In genomic region chr3:52670621-52671521, GRCh38 we compare ENCODE assay signal across 1 cellular context.
A peak's percentile ranks its signal among the peaks of the same experiment; 100 is the strongest.
TF ChIP-seq lines count a peak whose summit lies in the region.

No MANE protein-coding gene starts in this region.

TF ChIP-seq in GM12878, 131 proteins besides CTCF, POLR2A, EP300 and RAD21 (continued from another document and continues in another):
- no peak for TF ChIP-seq SREBF2 (IDR thresholded peaks at IDR 0.05; ENCODE audit: low read length)
- no peak for TF ChIP-seq GABPA (IDR thresholded peaks at IDR 0.05; ENCODE audit: low read depth)
- no peak for TF ChIP-seq STAT1 (conservative IDR thresholded peaks at IDR 0.05)
- TF ChIP-seq NR2F1 (conservative IDR thresholded peaks at IDR 0.05) = peak; percentile 75
- no peak for TF ChIP-seq ZNF622 (IDR thresholded peaks at IDR 0.05)
- TF ChIP-seq ETV6 (conservative IDR thresholded peaks at IDR 0.05 in 1 of 2, IDR thresholded peaks at IDR 0.05 in 1 of 2; ENCODE audit: borderline replicate concordance in 1 of 2, low read depth in 1 of 2) = peak in 1 of 2 experiments; percentile 34; a peak in 1 of 4 replicates
- TF ChIP-seq ASH2L (IDR thresholded peaks at IDR 0.05; ENCODE audit: borderline replicate concordance, low read depth) = no peak
- peak; percentile 85 for TF ChIP-seq JUNB (IDR thresholded peaks at IDR 0.05)
- no peak for TF ChIP-seq MEF2B (IDR thresholded peaks at IDR 0.05; ENCODE audit: partially characterized antibody, poor library complexity, severe bottlenecking)
- TF ChIP-seq MTA3 (IDR thresholded peaks at IDR 0.05; ENCODE audit: borderline replicate concordance, low read length) = 0 out of 2 replicates have a peak, but pooled peaks have one; percentile 80
- no peak for TF ChIP-seq ZBTB11 (CRISPR knock-in tag; IDR thresholded peaks at IDR 0.05)
- TF ChIP-seq RFX5 (IDR thresholded peaks at IDR 0.05; ENCODE audit: low read depth, low read length) = no peak
- no peak for TF ChIP-seq BCLAF1 (IDR thresholded peaks at IDR 0.05)
- no peak for TF ChIP-seq SUZ12 (IDR thresholded peaks at IDR 0.05; ENCODE audit: unreplicated experiment)
- peak; percentile 66; the same call in 1 of the 2 replicates for TF ChIP-seq BMI1 (IDR thresholded peaks at IDR 0.05; ENCODE audit: borderline replicate concordance)
- no peak for TF ChIP-seq RELA (IDR thresholded peaks at IDR 0.05; ENCODE audit: borderline replicate concordance, partially characterized antibody)
- TF ChIP-seq FOXK2 (IDR thresholded peaks at IDR 0.05) = no peak
- TF ChIP-seq ATF3 (IDR thresholded peaks at IDR 0.05; ENCODE audit: borderline replicate concordance, extremely low read depth, low read depth, low read length) = no peak
- TF ChIP-seq HDAC6 (IDR thresholded peaks at IDR 0.05; ENCODE audit: unreplicated experiment) = no peak
- no peak for TF ChIP-seq NFYA (IDR thresholded peaks at IDR 0.05; ENCODE audit: borderline replicate concordance, low read depth, low read length)
- peak; percentile 41; the same call in 1 of the 2 replicates for TF ChIP-seq CREB1 (IDR thresholded peaks at IDR 0.05; ENCODE audit: low read depth)
- TF ChIP-seq MLLT1 (IDR thresholded peaks at IDR 0.05) = peak; percentile 88
- TF ChIP-seq CBX5 (IDR thresholded peaks at IDR 0.05; ENCODE audit: low read depth) = no peak
- peak; percentile 68; the same call in 1 of the 2 replicates for TF ChIP-seq BCL11A (IDR thresholded peaks at IDR 0.05; ENCODE audit: low read depth, low read length)
- TF ChIP-seq STAT3 (IDR thresholded peaks at IDR 0.05; ENCODE audit: low read depth, low read length) = no peak
- TF ChIP-seq SIN3A (IDR thresholded peaks at IDR 0.05; ENCODE audit: low read depth, low read length) = no peak
- TF ChIP-seq SUPT20H (IDR thresholded peaks at IDR 0.05; ENCODE audit: borderline replicate concordance, control insufficient read depth, low read depth, low read length) = no peak
- no peak for TF ChIP-seq TCF3 (IDR thresholded peaks at IDR 0.05; ENCODE audit: borderline replicate concordance, insufficient read depth, low read depth, low read length)
- TF ChIP-seq JUND (IDR thresholded peaks at IDR 0.05; ENCODE audit: low read depth, low read length) = 0 out of 2 replicates have a peak, but pooled peaks have one; percentile 51
- no peak for TF ChIP-seq EZH2 (IDR thresholded peaks at IDR 0.05; ENCODE audit: borderline replicate concordance, control insufficient read depth, low read depth, low read length)
- TF ChIP-seq E2F4 (IDR thresholded peaks at IDR 0.05; ENCODE audit: low read depth, low read length) = no peak
- no peak for TF ChIP-seq KLF5 (IDR thresholded peaks at IDR 0.05; ENCODE audit: partially characterized antibody)
- no peak for TF ChIP-seq ZBTB40 (IDR thresholded peaks at IDR 0.05; ENCODE audit: borderline replicate concordance)
- no peak for TF ChIP-seq MYC (IDR thresholded peaks at IDR 0.05; ENCODE audit: insufficient read depth, insufficient read length, insufficient replicate concordance, low read length, severe bottlenecking)
- TF ChIP-seq BHLHE40 (IDR thresholded peaks at IDR 0.05; ENCODE audit: borderline replicate concordance in 1 of 2, low read depth in 2 of 2, low read length in 1 of 2) = peak; percentile 30 to 53; a peak in 2 of 4 replicates
- no peak; a peak in 1 of 4 replicates for TF ChIP-seq CEBPB (IDR thresholded peaks at IDR 0.05; ENCODE audit: borderline replicate concordance in 1 of 2, low read depth in 2 of 2, low read length in 2 of 2)
- TF ChIP-seq RUNX3 (IDR thresholded peaks at IDR 0.05; ENCODE audit: low read length) = peak; percentile 99
- peak; percentile 95 to 97 for TF ChIP-seq IKZF2 (IDR thresholded peaks at IDR 0.05)
- peak; percentile 50 for TF ChIP-seq ATF7 (IDR thresholded peaks at IDR 0.05; ENCODE audit: low read depth)
- no peak for TF ChIP-seq SRF (IDR thresholded peaks at IDR 0.05; ENCODE audit: low read depth in 2 of 2, low read length in 2 of 2)
- TF ChIP-seq ZNF592 (IDR thresholded peaks at IDR 0.05) = no peak
- TF ChIP-seq NR2C1 (IDR thresholded peaks at IDR 0.05) = no peak
- TF ChIP-seq YY1 (IDR thresholded peaks at IDR 0.05; ENCODE audit: low read depth, low read length) = no peak
- no peak for TF ChIP-seq CBX3 (IDR thresholded peaks at IDR 0.05; ENCODE audit: borderline replicate concordance, low read depth)
- no peak for TF ChIP-seq PBX3 (IDR thresholded peaks at IDR 0.05; ENCODE audit: insufficient replicate concordance, low read depth, low read length)
- TF ChIP-seq PAX8 (IDR thresholded peaks at IDR 0.05) = no peak
- TF ChIP-seq BRCA1 (IDR thresholded peaks at IDR 0.05; ENCODE audit: low read depth, low read length) = no peak
